1 cellular context compared by ENCODE assay signal in genomic region chr1:65066766-65067490, GRCh38.
TF ChIP-seq lines count a peak whose summit lies in the region.

No MANE protein-coding gene starts in this region.

TF ChIP-seq in HepG2, 621 proteins besides CTCF, POLR2A, EP300 and RAD21 (continued from another document and continues in another):
- TF ChIP-seq ZBTB39 (CRISPR knock-in tag; IDR thresholded peaks at IDR 0.05): no peak
- no peak for TF ChIP-seq MEIS1 (CRISPR knock-in tag; IDR thresholded peaks at IDR 0.05; ENCODE audit: borderline replicate concordance)
- TF ChIP-seq ZNF468 (CRISPR knock-in tag; IDR thresholded peaks at IDR 0.05): no peak
- 0 out of 2 replicates have a peak, but pooled peaks have one; percentile 6 for TF ChIP-seq EZH2 (conservative IDR thresholded peaks at IDR 0.05; ENCODE audit: low read depth, low read length)
- peak; percentile 52; the same call in 1 of the 2 replicates for TF ChIP-seq GABPB1 (CRISPR knock-in tag; IDR thresholded peaks at IDR 0.05)
- TF ChIP-seq ZNF280D (CRISPR knock-in tag; IDR thresholded peaks at IDR 0.05): no peak
- no peak for TF ChIP-seq SOX6 (IDR thresholded peaks at IDR 0.05)
- TF ChIP-seq SOX6 (CRISPR knock-in tag; IDR thresholded peaks at IDR 0.05): peak; percentile 9; the same call in 1 of the 2 replicates
- no peak for TF ChIP-seq ERF (CRISPR knock-in tag; IDR thresholded peaks at IDR 0.05)
- TF ChIP-seq MIXL1 (CRISPR knock-in tag; IDR thresholded peaks at IDR 0.05): no peak
- 0 out of 2 replicates have a peak, but pooled peaks have one; percentile 13 for TF ChIP-seq GATAD2A (CRISPR knock-in tag; IDR thresholded peaks at IDR 0.05)
- peak; percentile 91 for TF ChIP-seq ZNF263 (CRISPR knock-in tag; IDR thresholded peaks at IDR 0.05)
- TF ChIP-seq YEATS2 (CRISPR knock-in tag; IDR thresholded peaks at IDR 0.05; ENCODE audit: borderline replicate concordance): no peak; the same call in 1 of the 2 replicates
- TF ChIP-seq MTA1 (CRISPR knock-in tag; IDR thresholded peaks at IDR 0.05; ENCODE audit: borderline replicate concordance): no peak
- 0 out of 2 replicates have a peak, but pooled peaks have one; percentile 29 for TF ChIP-seq ZNF274 (CRISPR knock-in tag; IDR thresholded peaks at IDR 0.05)
- TF ChIP-seq, protein P1, sequence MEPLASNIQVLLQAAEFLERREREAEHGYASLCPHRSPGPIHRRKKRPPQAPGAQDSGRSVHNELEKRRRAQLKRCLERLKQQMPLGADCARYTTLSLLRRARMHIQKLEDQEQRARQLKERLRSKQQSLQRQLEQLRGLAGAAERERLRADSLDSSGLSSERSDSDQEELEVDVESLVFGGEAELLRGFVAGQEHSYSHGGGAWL (CRISPR knock-in tag; IDR thresholded peaks at IDR 0.05): 0 out of 2 replicates have a peak, but pooled peaks have one; percentile 34
- TF ChIP-seq, protein P2, sequence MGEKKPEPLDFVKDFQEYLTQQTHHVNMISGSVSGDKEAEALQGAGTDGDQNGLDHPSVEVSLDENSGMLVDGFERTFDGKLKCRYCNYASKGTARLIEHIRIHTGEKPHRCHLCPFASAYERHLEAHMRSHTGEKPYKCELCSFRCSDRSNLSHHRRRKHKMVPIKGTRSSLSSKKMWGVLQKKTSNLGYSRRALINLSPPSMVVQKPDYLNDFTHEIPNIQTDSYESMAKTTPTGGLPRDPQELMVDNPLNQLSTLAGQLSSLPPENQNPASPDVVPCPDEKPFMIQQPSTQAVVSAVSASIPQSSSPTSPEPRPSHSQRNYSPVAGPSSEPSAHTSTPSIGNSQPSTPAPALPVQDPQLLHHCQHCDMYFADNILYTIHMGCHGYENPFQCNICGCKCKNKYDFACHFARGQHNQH (CRISPR knock-in tag; IDR thresholded peaks at IDR 0.05): peak; percentile 22; the same call in 1 of the 2 replicates
- no peak for TF ChIP-seq ZNF598 (CRISPR knock-in tag; IDR thresholded peaks at IDR 0.05; ENCODE audit: borderline replicate concordance)
- TF ChIP-seq IRX3 (CRISPR knock-in tag; IDR thresholded peaks at IDR 0.05; ENCODE audit: borderline replicate concordance, low read depth): no peak
- TF ChIP-seq YY1 (IDR thresholded peaks at IDR 0.05; ENCODE audit: insufficient read depth, insufficient replicate concordance, low read depth, low read length): peak; percentile 3
- TF ChIP-seq, protein P3, sequence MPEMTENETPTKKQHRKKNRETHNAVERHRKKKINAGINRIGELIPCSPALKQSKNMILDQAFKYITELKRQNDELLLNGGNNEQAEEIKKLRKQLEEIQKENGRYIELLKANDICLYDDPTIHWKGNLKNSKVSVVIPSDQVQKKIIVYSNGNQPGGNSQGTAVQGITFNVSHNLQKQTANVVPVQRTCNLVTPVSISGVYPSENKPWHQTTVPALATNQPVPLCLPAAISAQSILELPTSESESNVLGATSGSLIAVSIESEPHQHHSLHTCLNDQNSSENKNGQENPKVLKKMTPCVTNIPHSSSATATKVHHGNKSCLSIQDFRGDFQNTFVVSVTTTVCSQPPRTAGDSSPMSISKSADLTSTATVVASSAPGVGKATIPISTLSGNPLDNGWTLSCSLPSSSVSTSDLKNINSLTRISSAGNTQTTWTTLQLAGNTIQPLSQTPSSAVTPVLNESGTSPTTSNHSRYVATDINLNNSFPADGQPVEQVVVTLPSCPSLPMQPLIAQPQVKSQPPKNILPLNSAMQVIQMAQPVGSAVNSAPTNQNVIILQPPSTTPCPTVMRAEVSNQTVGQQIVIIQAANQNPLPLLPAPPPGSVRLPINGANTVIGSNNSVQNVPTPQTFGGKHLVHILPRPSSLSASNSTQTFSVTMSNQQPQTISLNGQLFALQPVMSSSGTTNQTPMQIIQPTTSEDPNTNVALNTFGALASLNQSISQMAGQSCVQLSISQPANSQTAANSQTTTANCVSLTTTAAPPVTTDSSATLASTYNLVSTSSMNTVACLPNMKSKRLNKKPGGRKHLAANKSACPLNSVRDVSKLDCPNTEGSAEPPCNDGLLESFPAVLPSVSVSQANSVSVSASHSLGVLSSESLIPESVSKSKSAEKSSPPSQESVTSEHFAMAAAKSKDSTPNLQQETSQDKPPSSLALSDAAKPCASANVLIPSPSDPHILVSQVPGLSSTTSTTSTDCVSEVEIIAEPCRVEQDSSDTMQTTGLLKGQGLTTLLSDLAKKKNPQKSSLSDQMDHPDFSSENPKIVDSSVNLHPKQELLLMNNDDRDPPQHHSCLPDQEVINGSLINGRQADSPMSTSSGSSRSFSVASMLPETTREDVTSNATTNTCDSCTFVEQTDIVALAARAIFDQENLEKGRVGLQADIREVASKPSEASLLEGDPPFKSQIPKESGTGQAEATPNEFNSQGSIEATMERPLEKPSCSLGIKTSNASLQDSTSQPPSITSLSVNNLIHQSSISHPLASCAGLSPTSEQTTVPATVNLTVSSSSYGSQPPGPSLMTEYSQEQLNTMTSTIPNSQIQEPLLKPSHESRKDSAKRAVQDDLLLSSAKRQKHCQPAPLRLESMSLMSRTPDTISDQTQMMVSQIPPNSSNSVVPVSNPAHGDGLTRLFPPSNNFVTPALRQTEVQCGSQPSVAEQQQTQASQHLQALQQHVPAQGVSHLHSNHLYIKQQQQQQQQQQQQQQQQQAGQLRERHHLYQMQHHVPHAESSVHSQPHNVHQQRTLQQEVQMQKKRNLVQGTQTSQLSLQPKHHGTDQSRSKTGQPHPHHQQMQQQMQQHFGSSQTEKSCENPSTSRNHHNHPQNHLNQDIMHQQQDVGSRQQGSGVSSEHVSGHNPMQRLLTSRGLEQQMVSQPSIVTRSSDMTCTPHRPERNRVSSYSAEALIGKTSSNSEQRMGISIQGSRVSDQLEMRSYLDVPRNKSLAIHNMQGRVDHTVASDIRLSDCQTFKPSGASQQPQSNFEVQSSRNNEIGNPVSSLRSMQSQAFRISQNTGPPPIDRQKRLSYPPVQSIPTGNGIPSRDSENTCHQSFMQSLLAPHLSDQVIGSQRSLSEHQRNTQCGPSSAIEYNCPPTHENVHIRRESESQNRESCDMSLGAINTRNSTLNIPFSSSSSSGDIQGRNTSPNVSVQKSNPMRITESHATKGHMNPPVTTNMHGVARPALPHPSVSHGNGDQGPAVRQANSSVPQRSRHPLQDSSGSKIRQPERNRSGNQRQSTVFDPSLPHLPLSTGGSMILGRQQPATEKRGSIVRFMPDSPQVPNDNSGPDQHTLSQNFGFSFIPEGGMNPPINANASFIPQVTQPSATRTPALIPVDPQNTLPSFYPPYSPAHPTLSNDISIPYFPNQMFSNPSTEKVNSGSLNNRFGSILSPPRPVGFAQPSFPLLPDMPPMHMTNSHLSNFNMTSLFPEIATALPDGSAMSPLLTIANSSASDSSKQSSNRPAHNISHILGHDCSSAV (CRISPR knock-in tag; IDR thresholded peaks at IDR 0.05; ENCODE audit: borderline replicate concordance): no peak
- no peak for TF ChIP-seq AKAP8 (CRISPR knock-in tag; IDR thresholded peaks at IDR 0.05)
- TF ChIP-seq DMTF1 (CRISPR knock-in tag; IDR thresholded peaks at IDR 0.05): no peak
- TF ChIP-seq TEAD3 (CRISPR knock-in tag; optimal IDR thresholded peaks at IDR 0.05; ENCODE audit: borderline replicate concordance): no peak
- no peak for TF ChIP-seq ZNF501 (CRISPR knock-in tag; IDR thresholded peaks at IDR 0.05)
- TF ChIP-seq ZNF530 (CRISPR knock-in tag; IDR thresholded peaks at IDR 0.05; ENCODE audit: low read depth): no peak
- TF ChIP-seq CHD4 (IDR thresholded peaks at IDR 0.05; ENCODE audit: borderline replicate concordance, low read length): no peak
- TF ChIP-seq ZBTB8A (CRISPR knock-in tag; IDR thresholded peaks at IDR 0.05; ENCODE audit: borderline replicate concordance, low read depth): no peak
- no peak for TF ChIP-seq ARNT (IDR thresholded peaks at IDR 0.05)
- no peak for TF ChIP-seq KMT2B (CRISPR knock-in tag; IDR thresholded peaks at IDR 0.05)
- peak; percentile 7; the same call in 1 of the 2 replicates for TF ChIP-seq SIN3A (IDR thresholded peaks at IDR 0.05; ENCODE audit: borderline replicate concordance, low read depth, low read length)
- no peak for TF ChIP-seq HCFC1 (IDR thresholded peaks at IDR 0.05; ENCODE audit: low read depth, low read length)
- TF ChIP-seq FOXK1 (CRISPR knock-in tag; IDR thresholded peaks at IDR 0.05; ENCODE audit: borderline replicate concordance, low read depth): peak; percentile 66; the same call in 1 of the 2 replicates
- TF ChIP-seq ZNF260 (CRISPR knock-in tag; IDR thresholded peaks at IDR 0.05; ENCODE audit: borderline replicate concordance, low read depth): no peak
- TF ChIP-seq MIER2 (CRISPR knock-in tag; IDR thresholded peaks at IDR 0.05): no peak
- TF ChIP-seq, protein P4, sequence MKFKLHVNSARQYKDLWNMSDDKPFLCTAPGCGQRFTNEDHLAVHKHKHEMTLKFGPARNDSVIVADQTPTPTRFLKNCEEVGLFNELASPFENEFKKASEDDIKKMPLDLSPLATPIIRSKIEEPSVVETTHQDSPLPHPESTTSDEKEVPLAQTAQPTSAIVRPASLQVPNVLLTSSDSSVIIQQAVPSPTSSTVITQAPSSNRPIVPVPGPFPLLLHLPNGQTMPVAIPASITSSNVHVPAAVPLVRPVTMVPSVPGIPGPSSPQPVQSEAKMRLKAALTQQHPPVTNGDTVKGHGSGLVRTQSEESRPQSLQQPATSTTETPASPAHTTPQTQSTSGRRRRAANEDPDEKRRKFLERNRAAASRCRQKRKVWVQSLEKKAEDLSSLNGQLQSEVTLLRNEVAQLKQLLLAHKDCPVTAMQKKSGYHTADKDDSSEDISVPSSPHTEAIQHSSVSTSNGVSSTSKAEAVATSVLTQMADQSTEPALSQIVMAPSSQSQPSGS (CRISPR knock-in tag; IDR thresholded peaks at IDR 0.05): no peak
- no peak for TF ChIP-seq ZNF572 (CRISPR knock-in tag; IDR thresholded peaks at IDR 0.05)
- TF ChIP-seq, protein P5, sequence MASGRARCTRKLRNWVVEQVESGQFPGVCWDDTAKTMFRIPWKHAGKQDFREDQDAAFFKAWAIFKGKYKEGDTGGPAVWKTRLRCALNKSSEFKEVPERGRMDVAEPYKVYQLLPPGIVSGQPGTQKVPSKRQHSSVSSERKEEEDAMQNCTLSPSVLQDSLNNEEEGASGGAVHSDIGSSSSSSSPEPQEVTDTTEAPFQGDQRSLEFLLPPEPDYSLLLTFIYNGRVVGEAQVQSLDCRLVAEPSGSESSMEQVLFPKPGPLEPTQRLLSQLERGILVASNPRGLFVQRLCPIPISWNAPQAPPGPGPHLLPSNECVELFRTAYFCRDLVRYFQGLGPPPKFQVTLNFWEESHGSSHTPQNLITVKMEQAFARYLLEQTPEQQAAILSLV (CRISPR knock-in tag; IDR thresholded peaks at IDR 0.05; ENCODE audit: borderline replicate concordance): no peak
- no peak for TF ChIP-seq ETV6 (CRISPR knock-in tag; conservative IDR thresholded peaks at IDR 0.05)
- TF ChIP-seq TCF12 (IDR thresholded peaks at IDR 0.05): no peak
- TF ChIP-seq TCF12 (CRISPR knock-in tag; IDR thresholded peaks at IDR 0.05): no peak
- no peak for TF ChIP-seq ZIK1 (CRISPR knock-in tag; IDR thresholded peaks at IDR 0.05; ENCODE audit: borderline replicate concordance, low read depth)
- TF ChIP-seq SALL1 (CRISPR knock-in tag; IDR thresholded peaks at IDR 0.05): peak; percentile 14; the same call in 1 of the 2 replicates
- 0 out of 2 replicates have a peak, but pooled peaks have one; percentile 3 for TF ChIP-seq DMAP1 (CRISPR knock-in tag; IDR thresholded peaks at IDR 0.05)
- no peak for TF ChIP-seq SMC3 (IDR thresholded peaks at IDR 0.05; ENCODE audit: low read length)
- TF ChIP-seq FOXA1 (IDR thresholded peaks at IDR 0.05): no peak
- TF ChIP-seq FOXA1 (CRISPR knock-in tag; IDR thresholded peaks at IDR 0.05): peak; percentile 57; the same call in 1 of the 2 replicates
- no peak for TF ChIP-seq SP2 (CRISPR knock-in tag; IDR thresholded peaks at IDR 0.05)
